ENCODE assay signal across 12 cellular contexts in genomic region chr2:40251146-40251545, GRCh38.
DNase-seq lines count a peak whose midpoint lies in the region; ATAC-seq lines count a peak whose summit lies in the region.
"Had no signal": no experiment of that assay in that cellular context is flagged by ENCODE, and none has a peak within 500 bp of the region (broad histone marks: within the 10 kb centered on the region; RNA-seq: fewer than 3 reads in every experiment).

No MANE protein-coding gene starts in this region.

- no peak overlapping the region for H3K4me3 ChIP-seq in iPS-18a (ENCODE audit: low read length)
- H3K4me3 ChIP-seq: skin epidermis, tibial nerve had no signal

- DNase-seq in COLO668 (lab: John Stamatoyannopoulos, UW; ENCODE audit: unreplicated experiment) (peak; percentile 41), NCI-H1105 treated with DMSO at 0.1 percent for 48 hours (lab: John Stamatoyannopoulos, UW) (peak; percentile 97), NCI-H526 treated with DMSO at 0.1 percent for 48 hours (lab: John Stamatoyannopoulos, UW) (peak; percentile 11), KG1 (lab: John Stamatoyannopoulos, UW) (no peak), medulla oblongata (ENCODE audit: extremely low spot score) (no peak), nucleus accumbens (lab: John Stamatoyannopoulos, UW) (no peak)
- DNase-seq: GDM1, Right ventricle myocardium superior had no signal

- H3K9ac ChIP-seq in iPS-18a (ENCODE audit: low read length): peak overlapping the region; percentile 24

- no peaks in the 10 kb centered on the region for H3K9me3 ChIP-seq in iPS-18a (ENCODE audit: control insufficient read depth, low read depth, low read length)
- H3K9me3 ChIP-seq: tibial nerve had no signal

- no peaks in the 10 kb centered on the region for H3K36me3 ChIP-seq in iPS-18a (ENCODE audit: control insufficient read depth, low read depth, low read length)
- H3K36me3 ChIP-seq: tibial nerve had no signal

- H3K4me1 ChIP-seq in iPS-18a (ENCODE audit: control insufficient read depth, low read depth, low read length): no peaks in the 10 kb centered on the region
- H3K4me1 ChIP-seq: tibial nerve had no signal

- H3K27ac ChIP-seq in iPS-18a (ENCODE audit: low read length): no peak overlapping the region
- H3K27ac ChIP-seq: skin epidermis, tibial nerve had no signal

- no peaks in the 10 kb centered on the region for H3K27me3 ChIP-seq in iPS-18a (ENCODE audit: control insufficient read depth, insufficient read depth, low read length)
- H3K27me3 ChIP-seq: tibial nerve had no signal

- ATAC-seq in activated CD4-positive, CD25-positive, alpha-beta regulatory T cell treated with anti-CD3 and anti-CD28 coated beads, Interleukin-2, amount 50 U/mL, for 24 hours: no peak

Comparison
In these comparisons a context has a peak if more than half of its experiments do, and no peak if none do; other contexts are left out.
1. DNase-seq: peak in COLO668 (single experiment), NCI-H1105 treated with DMSO at 0.1 percent for 48 hours (single experiment) and NCI-H526 treated with DMSO at 0.1 percent for 48 hours (single experiment); none in KG1 (single experiment), medulla oblongata (single experiment) and nucleus accumbens (0 of 56).